ENCODE assay signal across 8 cellular contexts in the genomic region with DNA sequence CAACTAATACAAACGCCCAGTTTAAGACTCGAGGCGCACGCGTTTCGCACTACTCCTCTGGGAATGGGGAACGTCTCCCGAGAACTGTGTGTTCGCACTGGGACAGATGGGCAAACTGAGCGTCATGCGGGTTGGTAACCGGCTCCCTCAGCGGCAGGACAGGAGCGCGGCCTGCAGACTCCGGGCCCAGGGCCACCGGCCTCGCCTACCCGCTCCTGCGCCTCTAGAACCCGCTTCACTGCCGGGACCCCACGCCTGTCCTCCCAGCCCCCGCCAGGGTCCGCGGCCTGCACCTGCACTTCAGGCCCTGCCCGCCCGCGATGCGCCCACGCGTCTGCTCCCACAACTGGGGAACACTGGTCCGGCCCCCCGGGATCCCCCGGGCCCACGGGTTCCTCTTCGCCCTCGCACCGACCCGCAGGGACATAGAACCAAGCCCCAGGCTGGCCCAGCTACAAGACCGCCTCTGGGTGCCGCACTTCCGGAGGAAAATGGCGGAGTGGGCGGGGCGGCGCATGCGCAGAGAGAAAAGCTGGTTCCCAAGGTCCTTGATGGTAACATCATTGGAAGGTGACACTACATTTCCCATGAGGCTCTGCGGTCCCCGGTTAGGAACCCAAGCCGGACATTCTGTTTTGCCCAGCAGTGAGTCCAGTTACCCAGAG. TPM values are rescaled to one million over a fixed set of nuclear protein-coding genes. Genes with fewer than 3 reads are reported as not detected.
A peak's percentile ranks its signal among the peaks of the same experiment; 100 is the strongest.
DNase-seq lines count a peak whose midpoint lies in the region; ATAC-seq and TF ChIP-seq lines count a peak whose summit lies in the region.
"Not testable (repeated sequence)": the region's sequence is repeated elsewhere in the genome, so short reads cannot be mapped to it uniquely, and the experiment has no call there.

ZNF717 (minus strand) TSS at position 459 of the 665 bp plus-strand sequence. CDS start 2,187 bp downstream, outside the sequence.

- H2AFZ ChIP-seq in neural progenitor cell (replicated peaks): not testable (repeated sequence)

- not testable (repeated sequence) for H3K4me1 ChIP-seq in neural progenitor cell

- peak within 1 kb of the TSS; percentile 69 for H3K4me2 ChIP-seq in neural progenitor cell

- not testable (repeated sequence) for TF ChIP-seq CTCF in CD14-positive monocyte (IDR thresholded peaks at IDR 0.05); astrocyte of the spinal cord (IDR thresholded peaks at IDR 0.05; ENCODE audit: low read depth, low read length); neural progenitor cell (IDR thresholded peaks at IDR 0.05)

- not testable (repeated sequence) for H3K27me3 Mint-ChIP-seq in CD14-positive monocyte (ENCODE audit: low read depth in 3 of 3); neural progenitor cell (ENCODE audit: insufficient read depth, low read depth)

- not testable (repeated sequence) for H3K79me2 ChIP-seq in neural progenitor cell (ENCODE audit: low read depth)

- H3K9me3 ChIP-seq in neural progenitor cell (ENCODE audit: low read depth): not testable (repeated sequence)

- H3F3A ChIP-seq in neural progenitor cell (ENCODE audit: low read depth): not testable (repeated sequence)

- H4K20me1 ChIP-seq in neural progenitor cell (ENCODE audit: low read depth): not testable (repeated sequence)

- H3K27ac Mint-ChIP-seq in CD14-positive monocyte (peak within 1 kb of the TSS; percentile 79 to 90 (median 86)), neural progenitor cell (peak within 1 kb of the TSS; percentile 33)

- DNase-seq in CD14-positive monocyte (ENCODE audit: low spot score) (peak; percentile 91), NCI-H460 (ENCODE audit: extremely low read depth, low read depth) (peak; percentile 73), astrocyte of the spinal cord (ENCODE audit: low read depth, low spot score) (peak; percentile 93), Right ventricle myocardium inferior (ENCODE audit: missing footprints) (peak; percentile 94), neural progenitor cell (ENCODE audit: low spot score) (peak; percentile 58)
- DNase-seq in activated CD4-positive, CD25-positive, alpha-beta regulatory T cell treated with anti-CD3 and anti-CD28 coated beads, Interleukin-2, amount 50 U/mL, for 72 hours: peak; percentile 92
- DNase-seq in stimulated activated CD8-positive, alpha-beta memory T cell treated with anti-CD3 and anti-CD28 coated beads, Interleukin-2, amount 100 ng/mL, for 48 hours (ENCODE audit: low read depth in 2 of 2): peak; percentile 79 to 89

- H3K36me3 Mint-ChIP-seq in CD14-positive monocyte: peaks cover 20 to 26% of the 10 kb centered on the region in 2 donors
- H3K36me3 Mint-ChIP-seq in neural progenitor cell: peaks cover 15% of the 10 kb centered on the region

- ATAC-seq in HG02885 (IDR thresholded peaks at IDR 0.05; ENCODE audit: poor library complexity, unreplicated experiment): peak; percentile 49
- ATAC-seq in Right ventricle myocardium inferior: not testable (repeated sequence)

- H3K4me3 Mint-ChIP-seq in CD14-positive monocyte (peak within 1 kb of the TSS; percentile 81 to 89), neural progenitor cell (peak within 1 kb of the TSS; percentile 85)

- H3K27me3 ChIP-seq in neural progenitor cell: not testable (repeated sequence)

- H3K9ac ChIP-seq in neural progenitor cell: not testable (repeated sequence)

- H3K4me1 Mint-ChIP-seq in CD14-positive monocyte, neural progenitor cell: not testable (repeated sequence)

- in situ Hi-C loops in astrocyte of the spinal cord (cut with HindIII; ENCODE audit: low sequenced_read_pairs): not testable (repeated sequence)

- H3K27ac ChIP-seq in neural progenitor cell: not testable (repeated sequence)

- not testable (repeated sequence) for H3K36me3 ChIP-seq in neural progenitor cell

- H3K4me3 ChIP-seq in astrocyte of the spinal cord (ENCODE audit: low read depth, low read length) (peak within 1 kb of the TSS; percentile 59), neural progenitor cell (peak within 1 kb of the TSS; percentile 46)

- H3K9me3 Mint-ChIP-seq in CD14-positive monocyte: peaks cover 21 to 57% (median 37%) of the 10 kb centered on the region in 7 donors
- peaks cover 34% of the 10 kb centered on the region for H3K9me3 Mint-ChIP-seq in neural progenitor cell

- intact Hi-C loops in CD14-positive monocyte (cut with micrococcal nuclease); Right ventricle myocardium inferior (cut with DNase I): not testable (repeated sequence)

RNA-seq across cellular contexts. Expression of gene ZNF717, which starts in this region (rescaled TPM):
- 1 to 10 TPM; 3.4 to 4.2 TPM for polyA plus RNA-seq in CD14-positive monocyte
- 7.3 and 10.8 TPM in 2 replicates for total RNA-seq in NCI-H460 (2014; rRNA removed; shearing (Covaris generic))
- 4.2 and 8.6 TPM in 2 replicates for polyA plus RNA-seq in NCI-H460 (2014; cell fraction: nucleus; rRNA removed)
- total RNA-seq in Right ventricle myocardium inferior (7.5 TPM), neural progenitor cell (ENCODE audit: low replicate concordance) (9.9 and 14.6 TPM in 2 replicates)
